ENCODE assay signal across 1 cellular context in the genomic region with DNA sequence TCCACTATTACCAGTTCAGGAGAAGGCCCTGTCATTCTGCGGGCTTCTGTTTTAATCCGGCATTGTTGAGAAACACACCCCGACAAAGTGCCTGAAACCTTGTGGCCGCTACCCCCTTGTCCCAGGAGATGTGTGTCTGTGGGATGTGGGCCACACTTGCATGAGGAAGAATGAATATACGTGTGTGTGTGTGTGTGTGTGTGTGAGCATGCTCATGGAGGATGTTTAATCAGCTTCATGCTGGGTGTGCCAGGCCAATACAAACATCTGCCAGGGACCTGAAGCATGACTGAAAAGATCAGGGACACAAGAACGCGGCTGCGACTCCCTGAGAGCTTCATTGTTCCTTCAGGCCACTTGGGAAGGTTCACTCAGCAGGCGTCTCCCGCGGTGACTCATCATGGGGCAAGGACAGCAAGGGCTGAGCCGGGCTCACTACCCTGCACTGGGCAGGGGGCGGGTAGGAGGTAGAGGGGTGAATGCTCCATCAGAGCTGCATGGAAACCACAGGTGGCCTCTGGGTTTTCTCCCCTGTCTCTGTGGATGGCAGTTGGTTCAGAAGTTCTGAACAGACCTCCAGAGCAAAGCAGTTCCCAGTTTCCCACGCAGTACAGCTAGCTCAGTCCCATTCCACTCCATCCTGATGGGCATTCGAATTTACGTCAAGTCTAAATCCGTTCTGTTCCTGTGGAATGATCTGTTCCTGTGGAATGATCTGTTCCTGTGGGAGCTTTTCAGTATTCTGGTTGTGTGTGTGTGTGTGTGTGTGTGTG.
TF ChIP-seq lines count a peak whose summit lies in the region.

No MANE protein-coding gene starts in this region.

TF ChIP-seq in K562, 482 proteins besides CTCF, POLR2A, EP300 and RAD21 (continued from another document):
- TF ChIP-seq, protein P1, sequence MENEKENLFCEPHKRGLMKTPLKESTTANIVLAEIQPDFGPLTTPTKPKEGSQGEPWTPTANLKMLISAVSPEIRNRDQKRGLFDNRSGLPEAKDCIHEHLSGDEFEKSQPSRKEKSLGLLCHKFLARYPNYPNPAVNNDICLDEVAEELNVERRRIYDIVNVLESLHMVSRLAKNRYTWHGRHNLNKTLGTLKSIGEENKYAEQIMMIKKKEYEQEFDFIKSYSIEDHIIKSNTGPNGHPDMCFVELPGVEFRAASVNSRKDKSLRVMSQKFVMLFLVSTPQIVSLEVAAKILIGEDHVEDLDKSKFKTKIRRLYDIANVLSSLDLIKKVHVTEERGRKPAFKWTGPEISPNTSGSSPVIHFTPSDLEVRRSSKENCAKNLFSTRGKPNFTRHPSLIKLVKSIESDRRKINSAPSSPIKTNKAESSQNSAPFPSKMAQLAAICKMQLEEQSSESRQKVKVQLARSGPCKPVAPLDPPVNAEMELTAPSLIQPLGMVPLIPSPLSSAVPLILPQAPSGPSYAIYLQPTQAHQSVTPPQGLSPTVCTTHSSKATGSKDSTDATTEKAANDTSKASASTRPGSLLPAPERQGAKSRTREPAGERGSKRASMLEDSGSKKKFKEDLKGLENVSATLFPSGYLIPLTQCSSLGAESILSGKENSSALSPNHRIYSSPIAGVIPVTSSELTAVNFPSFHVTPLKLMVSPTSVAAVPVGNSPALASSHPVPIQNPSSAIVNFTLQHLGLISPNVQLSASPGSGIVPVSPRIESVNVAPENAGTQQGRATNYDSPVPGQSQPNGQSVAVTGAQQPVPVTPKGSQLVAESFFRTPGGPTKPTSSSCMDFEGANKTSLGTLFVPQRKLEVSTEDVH (IDR thresholded peaks at IDR 0.05; ENCODE audit: low read depth, partially characterized antibody) = no peak
- 0 out of 2 replicates have a peak, but pooled peaks have one; percentile 33 for TF ChIP-seq ZBTB5 (IDR thresholded peaks at IDR 0.05)
- TF ChIP-seq MTA1 (IDR thresholded peaks at IDR 0.05; ENCODE audit: borderline replicate concordance) = peak; percentile 31; the same call in 1 of the 2 replicates
- TF ChIP-seq PKNOX1 (IDR thresholded peaks at IDR 0.05) = peak; percentile 17; the same call in 1 of the 2 replicates
- TF ChIP-seq, protein P2, sequence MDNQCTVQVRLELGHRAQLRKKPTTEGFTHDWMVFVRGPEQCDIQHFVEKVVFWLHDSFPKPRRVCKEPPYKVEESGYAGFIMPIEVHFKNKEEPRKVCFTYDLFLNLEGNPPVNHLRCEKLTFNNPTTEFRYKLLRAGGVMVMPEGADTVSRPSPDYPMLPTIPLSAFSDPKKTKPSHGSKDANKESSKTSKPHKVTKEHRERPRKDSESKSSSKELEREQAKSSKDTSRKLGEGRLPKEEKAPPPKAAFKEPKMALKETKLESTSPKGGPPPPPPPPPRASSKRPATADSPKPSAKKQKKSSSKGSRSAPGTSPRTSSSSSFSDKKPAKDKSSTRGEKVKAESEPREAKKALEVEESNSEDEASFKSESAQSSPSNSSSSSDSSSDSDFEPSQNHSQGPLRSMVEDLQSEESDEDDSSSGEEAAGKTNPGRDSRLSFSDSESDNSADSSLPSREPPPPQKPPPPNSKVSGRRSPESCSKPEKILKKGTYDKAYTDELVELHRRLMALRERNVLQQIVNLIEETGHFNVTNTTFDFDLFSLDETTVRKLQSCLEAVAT (IDR thresholded peaks at IDR 0.05) = peak; percentile 71 to 77; a peak in 2 of 4 replicates
- peak; percentile 88 for TF ChIP-seq DMBX1 (CRISPR knock-in tag; IDR thresholded peaks at IDR 0.05; ENCODE audit: borderline replicate concordance)
- TF ChIP-seq HMGXB4 (CRISPR knock-in tag; IDR thresholded peaks at IDR 0.05) = no peak
- TF ChIP-seq, protein P3, sequence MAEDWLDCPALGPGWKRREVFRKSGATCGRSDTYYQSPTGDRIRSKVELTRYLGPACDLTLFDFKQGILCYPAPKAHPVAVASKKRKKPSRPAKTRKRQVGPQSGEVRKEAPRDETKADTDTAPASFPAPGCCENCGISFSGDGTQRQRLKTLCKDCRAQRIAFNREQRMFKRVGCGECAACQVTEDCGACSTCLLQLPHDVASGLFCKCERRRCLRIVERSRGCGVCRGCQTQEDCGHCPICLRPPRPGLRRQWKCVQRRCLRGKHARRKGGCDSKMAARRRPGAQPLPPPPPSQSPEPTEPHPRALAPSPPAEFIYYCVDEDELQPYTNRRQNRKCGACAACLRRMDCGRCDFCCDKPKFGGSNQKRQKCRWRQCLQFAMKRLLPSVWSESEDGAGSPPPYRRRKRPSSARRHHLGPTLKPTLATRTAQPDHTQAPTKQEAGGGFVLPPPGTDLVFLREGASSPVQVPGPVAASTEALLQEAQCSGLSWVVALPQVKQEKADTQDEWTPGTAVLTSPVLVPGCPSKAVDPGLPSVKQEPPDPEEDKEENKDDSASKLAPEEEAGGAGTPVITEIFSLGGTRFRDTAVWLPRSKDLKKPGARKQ (CRISPR knock-in tag; IDR thresholded peaks at IDR 0.05) = no peak
- TF ChIP-seq ATF1 (CRISPR knock-in tag; IDR thresholded peaks at IDR 0.05) = no peak
- 0 out of 2 replicates have a peak, but pooled peaks have one; percentile 10 for TF ChIP-seq ATF1 (tag; IDR thresholded peaks at IDR 0.05)
- 0 out of 2 replicates have a peak, but pooled peaks have one; percentile 52 for TF ChIP-seq NR4A1 (CRISPR knock-in tag; IDR thresholded peaks at IDR 0.05)
- peak; percentile 50; the same call in 1 of the 2 replicates for TF ChIP-seq NR4A1 (tag; IDR thresholded peaks at IDR 0.05)
- no peak for TF ChIP-seq GATAD2B (IDR thresholded peaks at IDR 0.05; ENCODE audit: borderline replicate concordance)
- TF ChIP-seq HINFP (tag; conservative IDR thresholded peaks at IDR 0.05; ENCODE audit: low read depth) = no peak
- TF ChIP-seq, protein P4, sequence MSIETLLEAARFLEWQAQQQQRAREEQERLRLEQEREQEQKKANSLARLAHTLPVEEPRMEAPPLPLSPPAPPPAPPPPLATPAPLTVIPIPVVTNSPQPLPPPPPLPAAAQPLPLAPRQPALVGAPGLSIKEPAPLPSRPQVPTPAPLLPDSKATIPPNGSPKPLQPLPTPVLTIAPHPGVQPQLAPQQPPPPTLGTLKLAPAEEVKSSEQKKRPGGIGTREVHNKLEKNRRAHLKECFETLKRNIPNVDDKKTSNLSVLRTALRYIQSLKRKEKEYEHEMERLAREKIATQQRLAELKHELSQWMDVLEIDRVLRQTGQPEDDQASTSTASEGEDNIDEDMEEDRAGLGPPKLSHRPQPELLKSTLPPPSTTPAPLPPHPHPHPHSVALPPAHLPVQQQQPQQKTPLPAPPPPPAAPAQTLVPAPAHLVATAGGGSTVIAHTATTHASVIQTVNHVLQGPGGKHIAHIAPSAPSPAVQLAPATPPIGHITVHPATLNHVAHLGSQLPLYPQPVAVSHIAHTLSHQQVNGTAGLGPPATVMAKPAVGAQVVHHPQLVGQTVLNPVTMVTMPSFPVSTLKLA (conservative IDR thresholded peaks at IDR 0.05) = peak in 1 of 2 experiments; percentile 13; a peak in 1 of 4 replicates
- TF ChIP-seq NFRKB (IDR thresholded peaks at IDR 0.05; ENCODE audit: low read depth) = peak; percentile 34; the same call in 1 of the 2 replicates
- TF ChIP-seq MECOM (CRISPR knock-in tag; IDR thresholded peaks at IDR 0.05) = peak; percentile 62; the same call in 1 of the 2 replicates
- no peak for TF ChIP-seq SMAD3 (CRISPR knock-in tag; conservative IDR thresholded peaks at IDR 0.05)
- 0 out of 2 replicates have a peak, but pooled peaks have one; percentile 30 for TF ChIP-seq ETV5 (CRISPR knock-in tag; IDR thresholded peaks at IDR 0.05; ENCODE audit: low read depth)
- TF ChIP-seq, protein P5, sequence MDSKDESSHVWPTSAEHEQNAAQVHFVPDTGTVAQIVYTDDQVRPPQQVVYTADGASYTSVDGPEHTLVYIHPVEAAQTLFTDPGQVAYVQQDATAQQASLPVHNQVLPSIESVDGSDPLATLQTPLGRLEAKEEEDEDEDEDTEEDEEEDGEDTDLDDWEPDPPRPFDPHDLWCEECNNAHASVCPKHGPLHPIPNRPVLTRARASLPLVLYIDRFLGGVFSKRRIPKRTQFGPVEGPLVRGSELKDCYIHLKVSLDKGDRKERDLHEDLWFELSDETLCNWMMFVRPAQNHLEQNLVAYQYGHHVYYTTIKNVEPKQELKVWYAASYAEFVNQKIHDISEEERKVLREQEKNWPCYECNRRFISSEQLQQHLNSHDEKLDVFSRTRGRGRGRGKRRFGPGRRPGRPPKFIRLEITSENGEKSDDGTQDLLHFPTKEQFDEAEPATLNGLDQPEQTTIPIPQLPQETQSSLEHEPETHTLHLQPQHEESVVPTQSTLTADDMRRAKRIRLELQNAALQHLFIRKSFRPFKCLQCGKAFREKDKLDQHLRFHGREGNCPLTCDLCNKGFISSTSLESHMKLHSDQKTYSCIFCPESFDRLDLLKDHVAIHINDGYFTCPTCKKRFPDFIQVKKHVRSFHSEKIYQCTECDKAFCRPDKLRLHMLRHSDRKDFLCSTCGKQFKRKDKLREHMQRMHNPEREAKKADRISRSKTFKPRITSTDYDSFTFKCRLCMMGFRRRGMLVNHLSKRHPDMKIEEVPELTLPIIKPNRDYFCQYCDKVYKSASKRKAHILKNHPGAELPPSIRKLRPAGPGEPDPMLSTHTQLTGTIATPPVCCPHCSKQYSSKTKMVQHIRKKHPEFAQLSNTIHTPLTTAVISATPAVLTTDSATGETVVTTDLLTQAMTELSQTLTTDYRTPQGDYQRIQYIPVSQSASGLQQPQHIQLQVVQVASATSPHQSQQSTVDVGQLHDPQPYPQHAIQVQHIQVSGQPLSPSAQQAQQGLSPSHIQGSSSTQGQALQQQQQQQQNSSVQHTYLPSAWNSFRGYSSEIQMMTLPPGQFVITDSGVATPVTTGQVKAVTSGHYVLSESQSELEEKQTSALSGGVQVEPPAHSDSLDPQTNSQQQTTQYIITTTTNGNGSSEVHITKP (IDR thresholded peaks at IDR 0.05; ENCODE audit: partially characterized antibody) = peak; percentile 41
- TF ChIP-seq SIRT6 (IDR thresholded peaks at IDR 0.05; ENCODE audit: low read depth, low read length) = no peak
- peak; percentile 35 to 45; a peak in 1 of 4 replicates for TF ChIP-seq FOXK2 (conservative IDR thresholded peaks at IDR 0.05 in 1 of 2, IDR thresholded peaks at IDR 0.05 in 1 of 2; ENCODE audit: low read depth in 2 of 2)
- no peak for TF ChIP-seq SMAD2 (IDR thresholded peaks at IDR 0.05; ENCODE audit: low read depth, low read length)
- TF ChIP-seq RFX7 (CRISPR knock-in tag; IDR thresholded peaks at IDR 0.05) = no peak
TF ChIP-seq in K562: peak in this region for 69.
